Comparison of ENCODE assay signal across 16 cellular contexts in genomic region chr9:121824651-121825480, GRCh38.
A peak's percentile ranks its signal among the peaks of the same experiment; 100 is the strongest.
DNase-seq lines count a peak whose midpoint lies in the region; ATAC-seq, FAIRE-seq and TF ChIP-seq lines count a peak whose summit lies in the region.
"Had no signal": no experiment of that assay in that cellular context is flagged by ENCODE, and none has a peak within 500 bp of the region (broad histone marks: within the 10 kb centered on the region; RNA-seq: fewer than 3 reads in every experiment).

No MANE protein-coding gene starts in this region.

- H3K4me1 ChIP-seq in right atrium auricular region (peaks cover 0 to 13% of the 10 kb centered on the region in 2 donors), right cardiac atrium (ENCODE audit: control insufficient read depth, insufficient read depth, low read length) (peaks cover 2% of the 10 kb centered on the region), foreskin keratinocyte (peaks cover 4% of the 10 kb centered on the region)

- H3K4me3 ChIP-seq in right atrium auricular region (no peak overlapping the region), right cardiac atrium (ENCODE audit: low read length) (no peak overlapping the region)
- H3K4me3 ChIP-seq: gastrocnemius medialis had no signal

- intact Hi-C loops in right cardiac atrium (cut with DNase I): no loop called here

- no peaks in the 10 kb centered on the region for H3K36me3 ChIP-seq in right atrium auricular region
- H3K36me3 ChIP-seq: gastrocnemius medialis had no signal

- POLR2A ChIA-PET in RWPE1 (lab: Yijun Ruan, JAX; ENCODE audit: low non-redundant PET): no interaction called here

- no peak for FAIRE-seq in frontal cortex (lab: Jason Lieb, UNC)
- FAIRE-seq: urothelium cell line had no signal

- no peak for ATAC-seq in right cardiac atrium
- ATAC-seq in foreskin keratinocyte: no peak
- ATAC-seq in GM21390 (IDR thresholded peaks at IDR 0.05; ENCODE audit: unreplicated experiment): no peak

- H3K27ac ChIP-seq in right atrium auricular region (no peak overlapping the region), right cardiac atrium (ENCODE audit: low read length) (no peak overlapping the region), foreskin keratinocyte (no peak overlapping the region), RWPE1 (no peak overlapping the region)
- H3K27ac ChIP-seq: C4-2B had no signal

- DNase-seq in right atrium auricular region (ENCODE audit: low spot score) (peak; percentile 50), right cardiac atrium (no peak), SW480 (ENCODE audit: low spot score) (peak; percentile 36), foreskin keratinocyte (no peak), frontal cortex (ENCODE audit: low spot score in 2 of 2) (no peak), RWPE1 (ENCODE audit: low spot score) (no peak), NOMO-1 (lab: John Stamatoyannopoulos, UW; ENCODE audit: unreplicated experiment in 2 of 2) (no peak)
- DNase-seq: activated B cell treated with CpG ODN at 0.5 μM for 24 hours; activated T-cell treated with anti-CD3 and anti-CD28 coated beads, Interleukin-2, amount 50 U/mL, for 1 hour; gastrocnemius medialis; NCI-H1105; SHP77 treated with DMSO at 0.1 percent for 48 hours; stimulated activated CD4-positive, alpha-beta T cell treated with anti-CD3 and anti-CD28 coated beads, Interleukin-1b, Interleukin-23, amount 100 ng/mL, for 48 hours had no signal

- TF ChIP-seq CTCF in right atrium auricular region (IDR thresholded peaks at IDR 0.05) (no peak), foreskin keratinocyte (conservative IDR thresholded peaks at IDR 0.05) (peak; percentile 11), RWPE1 (conservative IDR thresholded peaks at IDR 0.05; ENCODE audit: low read depth) (no peak)

- WGBS in right cardiac atrium: 70% methylated on average over 12 of the region's 12 CpGs

- CTCF ChIA-PET in RWPE1 (lab: Yijun Ruan, JAX): interaction anchor here (0.6 kb wide), 1 partner anchor 354 kb away, joined by 3 read pairs; no protein-coding TSS in a partner anchor

- H3K27me3 ChIP-seq in right atrium auricular region: no peaks in the 10 kb centered on the region
- H3K27me3 ChIP-seq in right cardiac atrium (ENCODE audit: control insufficient read depth, insufficient read depth): no peaks in the 10 kb centered on the region
- no peaks in the 10 kb centered on the region for H3K27me3 ChIP-seq in foreskin keratinocyte
- H3K27me3 ChIP-seq: gastrocnemius medialis had no signal

- H3K9me3 ChIP-seq in right atrium auricular region (no peaks in the 10 kb centered on the region), right cardiac atrium (ENCODE audit: control insufficient read depth, low read length) (no peaks in the 10 kb centered on the region)
- H3K9me3 ChIP-seq: gastrocnemius medialis had no signal

Comparison
In these comparisons a context has a peak if more than half of its experiments do, and no peak if none do; other contexts are left out.
1. DNase-seq: peak in right atrium auricular region (single experiment) and SW480 (single experiment); none in right cardiac atrium (0 of 3), foreskin keratinocyte (0 of 2), frontal cortex (0 of 2), RWPE1 (single experiment) and NOMO-1 (0 of 2).